ENCODE assay signal across 13 cellular contexts in the genomic region with DNA sequence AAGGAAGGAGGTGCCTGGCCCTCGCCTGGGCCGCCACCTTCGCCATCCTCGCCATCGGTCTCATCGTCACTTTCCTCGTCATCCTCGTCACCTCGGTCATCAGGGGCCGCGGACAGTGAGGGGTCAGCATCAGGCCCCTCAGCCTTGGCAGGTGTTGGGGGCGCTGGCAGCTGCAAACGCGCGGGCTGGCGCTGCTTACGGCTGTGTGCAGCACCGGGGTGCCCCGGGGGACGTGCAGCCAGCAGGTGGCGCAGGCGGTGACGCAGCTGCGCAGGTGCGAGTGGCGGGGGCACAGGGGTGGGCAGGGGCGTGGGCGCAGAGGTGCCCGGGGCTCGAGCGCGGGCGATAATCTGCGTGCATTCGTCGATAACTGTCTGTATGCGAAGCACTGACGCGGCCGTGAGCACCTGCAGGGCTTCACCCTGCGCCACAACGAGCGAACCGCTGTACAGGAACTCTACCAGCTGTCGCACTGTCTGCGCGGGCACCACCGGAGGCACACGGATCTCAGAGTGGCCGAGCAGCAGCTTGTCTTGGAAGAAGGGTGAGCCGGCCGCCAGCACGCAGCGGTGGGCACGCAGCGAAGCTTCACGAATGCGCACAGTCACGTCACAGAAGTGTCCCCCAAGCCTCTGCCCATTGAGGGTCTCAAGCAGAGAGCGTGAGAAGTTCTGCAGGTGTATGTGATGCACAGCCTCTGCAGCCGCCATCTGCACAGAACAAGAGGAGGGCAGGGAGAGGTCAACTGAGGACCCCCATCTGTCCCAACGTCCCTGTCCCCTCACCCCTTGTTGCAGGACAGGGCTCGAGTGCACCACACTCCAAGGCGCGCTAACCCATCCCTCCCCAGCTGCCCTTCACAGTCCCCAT. TPM values are rescaled to one million over a fixed set of nuclear protein-coding genes. Genes with fewer than 3 reads are reported as not detected.
A peak's percentile ranks its signal among the peaks of the same experiment; 100 is the strongest.
DNase-seq lines count a peak whose midpoint lies in the region; ATAC-seq, FAIRE-seq and TF ChIP-seq lines count a peak whose summit lies in the region.
"Had no signal": no experiment of that assay in that cellular context is flagged by ENCODE, and none has a peak within 500 bp of the region (broad histone marks: within the 10 kb centered on the region; RNA-seq: fewer than 3 reads in every experiment).

No MANE protein-coding gene starts in this region.

- H3K4me1 Mint-ChIP-seq in osteocyte (ENCODE audit: unreplicated experiment): peaks cover 30% of the 10 kb centered on the region

- H3K4me3 Mint-ChIP-seq in osteocyte (ENCODE audit: unreplicated experiment): peak overlapping the region; percentile 38

- CTCF ChIA-PET in K562 (lab: Yijun Ruan, JAX; ENCODE audit: low intra/inter-chr PET ratio): interaction anchor here (0.6 kb wide), 1 partner anchor 220 kb away, joined by 3 read pairs; no protein-coding TSS in a partner anchor

- H2AFZ ChIP-seq in K562 (ENCODE audit: low read depth, low read length): no peak overlapping the region

- no peaks in the 10 kb centered on the region for H3K9me3 ChIP-seq in K562 (replicated peaks; ENCODE audit: control insufficient read depth, insufficient read depth, low read depth, low read length)
- H3K9me3 ChIP-seq in thyroid gland: no peaks in the 10 kb centered on the region
- H3K9me3 ChIP-seq: vagina had no signal

- DNase-seq in activated CD8-positive, alpha-beta memory T cell treated with anti-CD3 and anti-CD28 coated beads for 24 hours: peak; percentile 56
- DNase-seq in activated CD8-positive, alpha-beta memory T cell treated with anti-CD3 and anti-CD28 coated beads, Interleukin-2, amount 50 U/mL, for 48 hours: no peak
- DNase-seq in K562 (ENCODE audit: extremely low read depth in 1 of 4, low spot score in 3 of 4): no peak
- no peak for DNase-seq in osteocyte (ENCODE audit: extremely low spot score, unreplicated experiment)
- DNase-seq in thyroid gland: no peak
- DNase-seq in NCI-H69 (lab: John Stamatoyannopoulos, UW): no peak
- DNase-seq in NCI-H2196 treated with DMSO at 0.1 percent for 48 hours (lab: John Stamatoyannopoulos, UW; ENCODE audit: unreplicated experiment): no peak
- DNase-seq: activated T-cell treated with anti-CD3 and anti-CD28 coated beads, Interleukin-2, amount 50 U/mL, for 72 hours; EL; KG1; stimulated activated CD8-positive, alpha-beta memory T cell treated with anti-CD3 and anti-CD28 coated beads, Interleukin-4, amount 100 ng/mL, for 48 hours had no signal

- intact Hi-C loops in K562 (cut with micrococcal nuclease): no loop called here
- intact Hi-C loops in thyroid gland (cut with DNase I): no loop called here

- H3K79me2 ChIP-seq in K562 (ENCODE audit: control insufficient read depth, insufficient read depth, low read length): peaks cover 55% of the 10 kb centered on the region

- in situ Hi-C loops in K562 (cut with MboI): no loop called here

- H3K27ac Mint-ChIP-seq in osteocyte (ENCODE audit: unreplicated experiment): no peak overlapping the region

- peak overlapping the region in 1 of 2 experiments; percentile 97; a peak in 1 of 4 replicates for H3K9ac ChIP-seq in K562 (ENCODE audit: insufficient read depth in 1 of 2, low read depth in 2 of 2, low read length in 2 of 2)

- H3K9me3 Mint-ChIP-seq in osteocyte (ENCODE audit: unreplicated experiment): no peaks in the 10 kb centered on the region
- H3K9me3 Mint-ChIP-seq: activated T-cell treated with anti-CD3 and anti-CD28 coated beads, Interleukin-2, amount 50 U/mL, for 72 hours had no signal

- peaks cover 10% of the 10 kb centered on the region for H3K36me3 Mint-ChIP-seq in osteocyte (ENCODE audit: unreplicated experiment)

- H3K4me3 ChIP-seq in K562 (no peak overlapping the region), thyroid gland (replicated peaks in 1 of 3) (no peak overlapping the region)

- no peak overlapping the region for H3K27ac ChIP-seq in K562 (ENCODE audit: extremely low read depth, low read depth, low read length)
- no peak overlapping the region for H3K27ac ChIP-seq in thyroid gland

- FAIRE-seq in K562 (lab: Jason Lieb, UNC): no peak

- H3K27me3 ChIP-seq in K562 (ENCODE audit: control insufficient read depth in 2 of 2, insufficient read depth in 2 of 2, low read length in 2 of 2) (no peaks in the 10 kb centered on the region), thyroid gland (no peaks in the 10 kb centered on the region)
- H3K27me3 ChIP-seq: vagina had no signal

- no peak for ATAC-seq in K562
- ATAC-seq: activated T-cell treated with anti-CD3 and anti-CD28 coated beads, Interleukin-2, amount 50 U/mL, for 72 hours had no signal

- no peak for TF ChIP-seq RAD21 in K562 (CRISPR knock-in tag; conservative IDR thresholded peaks at IDR 0.05 in 1 of 2, IDR thresholded peaks at IDR 0.05 in 1 of 2)

- H3K27me3 Mint-ChIP-seq in osteocyte (ENCODE audit: unreplicated experiment): no peaks in the 10 kb centered on the region

- H3K4me1 ChIP-seq in K562 (replicated peaks in 1 of 2; ENCODE audit: control insufficient read depth in 2 of 2, insufficient read depth in 2 of 2, low read length in 2 of 2) (peaks cover 9 to 66% of the 10 kb centered on the region in 2 experiments), thyroid gland (peaks cover 30 to 38% of the 10 kb centered on the region in 2 donors)

- H3K4me2 ChIP-seq in K562 (ENCODE audit: insufficient read depth, low read length): no peak overlapping the region

- H3K9me1 ChIP-seq in K562 (ENCODE audit: control insufficient read depth, insufficient read depth, low read length): peaks cover 5% of the 10 kb centered on the region

- 94% methylated on average over 33 of the region's 65 CpGs for WGBS in K562 (ENCODE audit: insufficient coverage, low coverage, missing lambda C conversion rate)
- 90 to 95% methylated on average over 34 to 60 of the region's 65 CpGs for WGBS in thyroid gland, 2 donors

- no TSS peak for BruUV-seq in K562 (replicated peaks; lab: Mats Ljungman, UMichigan)

- no peaks in the 10 kb centered on the region for H4K20me1 ChIP-seq in K562 (replicated peaks; ENCODE audit: control insufficient read depth, insufficient read depth, low read length)

- POLR2A ChIA-PET in K562 (lab: Yijun Ruan, JAX): interaction anchor here (0.5 to 1.0 kb wide), 2 partner anchors 26 to 559 kb away, joined by 3 to 4 read pairs; partner anchors contain the start of gene TRIM28

- H3K36me3 ChIP-seq in K562 (ENCODE audit: control insufficient read depth, insufficient read depth, low read length) (peaks cover 31% of the 10 kb centered on the region; the same call in 2 of the 3 replicates), thyroid gland (peaks cover 14 to 15% of the 10 kb centered on the region in 2 donors)

- no peak for TF ChIP-seq EP300 in K562 (IDR thresholded peaks at IDR 0.05; ENCODE audit: low read length)

- TF ChIP-seq CTCF in LNCAP (IDR thresholded peaks at IDR 0.05) (peak; percentile 21; the same call in 1 of the 2 replicates), K562 (IDR thresholded peaks at IDR 0.05 in 2 of 3, conservative IDR thresholded peaks at IDR 0.05 in 1 of 3; ENCODE audit: insufficient read depth in 2 of 3, low read depth in 1 of 3, low read length in 3 of 3) (no peak; a peak in 1 of 6 replicates), osteocyte (IDR thresholded peaks at IDR 0.05) (no peak), thyroid gland (IDR thresholded peaks at IDR 0.05) (no peak)

- TF ChIP-seq POLR2A in K562 (conservative IDR thresholded peaks at IDR 0.05): no peak
- TF ChIP-seq POLR2A in thyroid gland (IDR thresholded peaks at IDR 0.05): no peak

RNA-seq across cellular contexts. Expression of gene ZBTB45, which starts 2.4 kb away (rescaled TPM):
- total RNA-seq in K562 (2011; cell fraction: chromatin; rRNA removed; ENCODE audit: low replicate concordance): 5.0 and 18.1 TPM in 2 replicates
- total RNA-seq in K562 (2011; cell fraction: nucleolus; rRNA removed): 20.8 and 21.2 TPM in 2 replicates
- 9.8 and 10.9 TPM in 2 replicates for total RNA-seq in K562 (2011; cell fraction: nucleoplasm; rRNA removed)
- total RNA-seq in K562 (2014; rRNA removed) (7.2 and 7.8 TPM in 2 replicates), K562 (2014; rRNA removed; fragmentation: Illumina TruSeq; extraction: Trizol) (0.32 and 0.58 TPM in 2 replicates), K562 (2015; rRNA removed; fragmentation: Illumina TruSeq; extraction: Trizol) (2.2 and 2.7 TPM in 2 replicates), K562 (2021) (14.0 and 16.1 TPM in 2 replicates), osteocyte (16.7 and 17.2 TPM in 2 replicates), thyroid gland (10 to 100 TPM in 1 of 4 donors, 1 to 10 TPM in 3; 6.9 to 17.7 (median 8.5) TPM)
- polyA plus RNA-seq in K562 (2011; rRNA removed) (1.4 and 4.0 TPM in 2 replicates), K562 (2014; fragmentation: Illumina TruSeq; extraction: Trizol) (1.8 and 4.7 TPM in 2 replicates), K562 (2014; fragmentation: Nextera tagmentation; extraction: Ambion mirVana) (under 1 TPM; 0.08 to 0.13 TPM), K562 (2014; rRNA removed) (5.8 and 6.8 TPM in 2 replicates)
- polyA plus RNA-seq in K562 (2011; cell fraction: cytosol; rRNA removed): 3.6 and 10.4 TPM in 2 replicates
- 7.2 and 14.2 TPM in 2 replicates for polyA plus RNA-seq in K562 (2011; cell fraction: nucleus; rRNA removed)
- 11.7 TPM in 2 replicates for polyA plus RNA-seq in K562 (2012)
- polyA minus RNA-seq in K562 (2011; rRNA and poly(A)+ RNA removed): 1.9 and 2.0 TPM in 2 replicates
- 5.1 and 6.6 TPM in 2 replicates for polyA minus RNA-seq in K562 (2011; cell fraction: cytosol; rRNA and poly(A)+ RNA removed)
- polyA minus RNA-seq in K562 (2011; cell fraction: nucleus; rRNA and poly(A)+ RNA removed): 10.7 and 11.2 TPM in 2 replicates

RNA-seq across cellular contexts. Expression of gene SLC27A5, which starts 5.4 kb away (rescaled TPM):
- 36.1 and 123 TPM in 2 replicates for total RNA-seq in K562 (2011; cell fraction: chromatin; rRNA removed; ENCODE audit: low replicate concordance)
- total RNA-seq in K562 (2011; cell fraction: nucleolus; rRNA removed): 97.2 and 108 TPM in 2 replicates
- 71.8 and 76.0 TPM in 2 replicates for total RNA-seq in K562 (2011; cell fraction: nucleoplasm; rRNA removed)
- total RNA-seq in K562 (2014; rRNA removed) (101 and 152 TPM in 2 replicates), K562 (2014; rRNA removed; fragmentation: Illumina TruSeq; extraction: Trizol) (29.4 and 48.4 TPM in 2 replicates), K562 (2015; rRNA removed; fragmentation: Illumina TruSeq; extraction: Trizol) (42.2 and 45.2 TPM in 2 replicates), K562 (2021) (58.2 and 67.5 TPM in 2 replicates), osteocyte (7.5 and 8.8 TPM in 2 replicates), thyroid gland (10 to 100 TPM; 10.6 to 22.4 (median 17.7) TPM)
- polyA plus RNA-seq in K562 (2011; rRNA removed) (64.7 and 86.6 TPM in 2 replicates), K562 (2014; fragmentation: Illumina TruSeq; extraction: Trizol) (56.9 and 85.4 TPM in 2 replicates), K562 (2014; fragmentation: Nextera tagmentation; extraction: Ambion mirVana) (100 to 1,000 TPM; 316 to 318 TPM), K562 (2014; rRNA removed) (89.7 and 116 TPM in 2 replicates)
- polyA plus RNA-seq in K562 (2011; cell fraction: cytosol; rRNA removed): 140 and 167 TPM in 2 replicates
- 86.2 and 95.1 TPM in 2 replicates for polyA plus RNA-seq in K562 (2011; cell fraction: nucleus; rRNA removed)
- 59.7 and 101 TPM in 2 replicates for polyA plus RNA-seq in K562 (2012)
- polyA minus RNA-seq in K562 (2011; rRNA and poly(A)+ RNA removed): 29.8 and 50.1 TPM in 2 replicates
- polyA minus RNA-seq in K562 (2011; cell fraction: cytosol; rRNA and poly(A)+ RNA removed): 24.3 and 35.0 TPM in 2 replicates
- 31.1 and 32.6 TPM in 2 replicates for polyA minus RNA-seq in K562 (2011; cell fraction: nucleus; rRNA and poly(A)+ RNA removed)

RNA-seq across cellular contexts. Expression of gene TRIM28, which starts 26.7 kb away (rescaled TPM):
- 526 and 1,695 TPM in 2 replicates for total RNA-seq in K562 (2011; cell fraction: chromatin; rRNA removed; ENCODE audit: low replicate concordance)
- total RNA-seq in K562 (2011; cell fraction: nucleolus; rRNA removed): 1,048 and 1,300 TPM in 2 replicates
- 609 and 709 TPM in 2 replicates for total RNA-seq in K562 (2011; cell fraction: nucleoplasm; rRNA removed)
- 779 and 1,386 TPM in 2 replicates for total RNA-seq in K562 (2014; rRNA removed)
- 358 and 467 TPM in 2 replicates for total RNA-seq in K562 (2014; rRNA removed; fragmentation: Illumina TruSeq; extraction: Trizol)
- total RNA-seq in K562 (2015; rRNA removed; fragmentation: Illumina TruSeq; extraction: Trizol): 523 and 570 TPM in 2 replicates
- total RNA-seq in K562 (2021): 752 and 797 TPM in 2 replicates
- 434 and 1,024 TPM in 2 replicates for polyA plus RNA-seq in K562 (2011; rRNA removed)
- polyA plus RNA-seq in K562 (2011; cell fraction: cytosol; rRNA removed): 553 and 1,059 TPM in 2 replicates
- 1,513 and 2,015 TPM in 2 replicates for polyA plus RNA-seq in K562 (2011; cell fraction: nucleus; rRNA removed)
- polyA plus RNA-seq in K562 (2012): 1,261 and 1,407 TPM in 2 replicates
- 640 and 764 TPM in 2 replicates for polyA plus RNA-seq in K562 (2014; fragmentation: Illumina TruSeq; extraction: Trizol)
- polyA plus RNA-seq in K562 (2014; fragmentation: Nextera tagmentation; extraction: Ambion mirVana): 10 to 100 TPM; 12.1 to 29.3 TPM
- 490 and 541 TPM in 2 replicates for polyA plus RNA-seq in K562 (2014; rRNA removed)
- polyA minus RNA-seq in K562 (2011; rRNA and poly(A)+ RNA removed): 826 and 1,247 TPM in 2 replicates
- polyA minus RNA-seq in K562 (2011; cell fraction: cytosol; rRNA and poly(A)+ RNA removed): 1,076 and 1,289 TPM in 2 replicates
- 406 and 505 TPM in 2 replicates for polyA minus RNA-seq in K562 (2011; cell fraction: nucleus; rRNA and poly(A)+ RNA removed)
- total RNA-seq in osteocyte: 333 and 354 TPM in 2 replicates
- total RNA-seq in thyroid gland: 100 to 1,000 TPM; 195 to 237 (median 218) TPM

RNA-seq across cellular contexts. Expression of gene CHMP2A, which starts 37.7 kb away (rescaled TPM):
- total RNA-seq in K562 (2011; cell fraction: chromatin; rRNA removed; ENCODE audit: low replicate concordance): 34.9 and 55.0 TPM in 2 replicates
- total RNA-seq in K562 (2011; cell fraction: nucleolus; rRNA removed): 42.5 and 47.5 TPM in 2 replicates
- 36.2 and 43.3 TPM in 2 replicates for total RNA-seq in K562 (2011; cell fraction: nucleoplasm; rRNA removed)
- 127 and 142 TPM in 2 replicates for total RNA-seq in K562 (2014; rRNA removed)
- 49.3 and 58.4 TPM in 2 replicates for total RNA-seq in K562 (2014; rRNA removed; fragmentation: Illumina TruSeq; extraction: Trizol)
- total RNA-seq in K562 (2015; rRNA removed; fragmentation: Illumina TruSeq; extraction: Trizol): 86.9 and 87.2 TPM in 2 replicates
- total RNA-seq in K562 (2021): 88.4 and 89.8 TPM in 2 replicates
- 81.7 and 86.7 TPM in 2 replicates for polyA plus RNA-seq in K562 (2011; rRNA removed)
- polyA plus RNA-seq in K562 (2011; cell fraction: cytosol; rRNA removed): 111 and 116 TPM in 2 replicates
- polyA plus RNA-seq in K562 (2011; cell fraction: nucleus; rRNA removed): 72.3 and 77.4 TPM in 2 replicates
- 122 and 150 TPM in 2 replicates for polyA plus RNA-seq in K562 (2012)
- polyA plus RNA-seq in K562 (2014; fragmentation: Illumina TruSeq; extraction: Trizol): 110 and 112 TPM in 2 replicates
- polyA plus RNA-seq in K562 (2014; fragmentation: Nextera tagmentation; extraction: Ambion mirVana): 10 to 100 TPM; 57.6 to 71.1 TPM
- polyA plus RNA-seq in K562 (2014; rRNA removed): 154 and 159 TPM in 2 replicates
- polyA minus RNA-seq in K562 (2011; rRNA and poly(A)+ RNA removed): 162 and 173 TPM in 2 replicates
- 59.5 and 70.2 TPM in 2 replicates for polyA minus RNA-seq in K562 (2011; cell fraction: cytosol; rRNA and poly(A)+ RNA removed)
- polyA minus RNA-seq in K562 (2011; cell fraction: nucleus; rRNA and poly(A)+ RNA removed): 15.3 and 24.0 TPM in 2 replicates
- total RNA-seq in osteocyte: 130 and 132 TPM in 2 replicates
- total RNA-seq in thyroid gland: 100 to 1,000 TPM; 123 to 155 (median 148) TPM

RNA-seq across cellular contexts. Expression of gene ZNF446, which starts 41.0 kb away (rescaled TPM):
- 3.8 and 13.1 TPM in 2 replicates for total RNA-seq in K562 (2011; cell fraction: chromatin; rRNA removed; ENCODE audit: low replicate concordance)
- 12.1 and 13.7 TPM in 2 replicates for total RNA-seq in K562 (2011; cell fraction: nucleolus; rRNA removed)
- total RNA-seq in K562 (2011; cell fraction: nucleoplasm; rRNA removed): 5.5 and 8.0 TPM in 2 replicates
- 4.2 and 4.8 TPM in 2 replicates for total RNA-seq in K562 (2014; rRNA removed)
- total RNA-seq in K562 (2014; rRNA removed; fragmentation: Illumina TruSeq; extraction: Trizol): 0.64 and 0.95 TPM in 2 replicates
- 2.5 and 3.3 TPM in 2 replicates for total RNA-seq in K562 (2015; rRNA removed; fragmentation: Illumina TruSeq; extraction: Trizol)
- total RNA-seq in K562 (2021): 3.5 and 4.3 TPM in 2 replicates
- 1.2 and 2.7 TPM in 2 replicates for polyA plus RNA-seq in K562 (2011; rRNA removed)
- 2.4 and 5.3 TPM in 2 replicates for polyA plus RNA-seq in K562 (2011; cell fraction: cytosol; rRNA removed)
- 6.9 and 8.9 TPM in 2 replicates for polyA plus RNA-seq in K562 (2011; cell fraction: nucleus; rRNA removed)
- polyA plus RNA-seq in K562 (2012): 5.5 and 10.1 TPM in 2 replicates
- polyA plus RNA-seq in K562 (2014; fragmentation: Illumina TruSeq; extraction: Trizol): 1.2 and 2.4 TPM in 2 replicates
- polyA plus RNA-seq in K562 (2014; fragmentation: Nextera tagmentation; extraction: Ambion mirVana): under 1 TPM; 0.07 to 0.17 TPM
- polyA plus RNA-seq in K562 (2014; rRNA removed): 2.6 and 3.9 TPM in 2 replicates
- 1.5 and 1.9 TPM in 2 replicates for polyA minus RNA-seq in K562 (2011; rRNA and poly(A)+ RNA removed)
- polyA minus RNA-seq in K562 (2011; cell fraction: cytosol; rRNA and poly(A)+ RNA removed): 1.4 and 2.4 TPM in 2 replicates
- polyA minus RNA-seq in K562 (2011; cell fraction: nucleus; rRNA and poly(A)+ RNA removed): 6.5 and 8.3 TPM in 2 replicates
- total RNA-seq in osteocyte: 15.5 and 15.9 TPM in 2 replicates
- total RNA-seq in thyroid gland: 10 to 100 TPM; 15.2 to 30.0 (median 25.6) TPM
